Comparison of ENCODE assay signal across 8 cellular contexts in genomic region chr3:31533169-31533870, GRCh38. TPM values are rescaled to one million over a fixed set of nuclear protein-coding genes. Genes with fewer than 3 reads are reported as not detected.
DNase-seq lines count a peak whose midpoint lies in the region; ATAC-seq lines count a peak whose summit lies in the region.

No MANE protein-coding gene starts in this region.

- H3K9ac ChIP-seq in duodenal mucosa (ENCODE audit: low read depth in 1 of 2, low read length in 2 of 2): peak overlapping the region; percentile 67 to 75

- CTCF ChIA-PET in CD8-positive, alpha-beta memory T cell (lab: Charles Lee): interaction anchor here (0.9 to 3.8 kb wide), 16 partner anchors 11 to 1152 kb away, joined by 3 to 46 read pairs (median 4); partner anchors contain the start of gene CNOT10

- POLR2A ChIA-PET in CD8-positive, alpha-beta memory T cell (lab: Charles Lee): interaction anchor here (1.1 to 3.1 kb wide), 6 partner anchors 11 to 926 kb away, joined by 4 to 32 read pairs (median 12); no protein-coding TSS in a partner anchor

- peak overlapping the region; percentile 83 for H3K27ac ChIP-seq in CD8-positive, alpha-beta memory T cell (ENCODE audit: low read depth, low read length)
- H3K27ac ChIP-seq in duodenal mucosa (ENCODE audit: low read depth, low read length): peak overlapping the region; percentile 100

- H3K4me1 Mint-ChIP-seq in CD8-positive, alpha-beta memory T cell: peaks cover 40 to 50% (median 47%) of the 10 kb centered on the region in 3 donors
- H3K4me1 Mint-ChIP-seq in memory B cell: peaks cover 22% of the 10 kb centered on the region

- peak overlapping the region; percentile 76 for H3K4me3 ChIP-seq in CD8-positive, alpha-beta memory T cell (ENCODE audit: low read length)
- peak overlapping the region; percentile 93 for H3K4me3 ChIP-seq in Jurkat, Clone E6-1 (ENCODE audit: low read length)
- peak overlapping the region; percentile 80 to 90 for H3K4me3 ChIP-seq in duodenal mucosa (ENCODE audit: low read depth in 1 of 2, low read length in 2 of 2)

- H3K4me1 ChIP-seq in CD8-positive, alpha-beta memory T cell (ENCODE audit: insufficient read depth, low read length): peaks cover 24% of the 10 kb centered on the region
- H3K4me1 ChIP-seq in duodenal mucosa (ENCODE audit: control insufficient read depth in 1 of 2, insufficient read depth in 2 of 2, low read length in 2 of 2): peaks cover 21 to 43% of the 10 kb centered on the region in 2 donors

- no peaks in the 10 kb centered on the region for H3K36me3 ChIP-seq in CD8-positive, alpha-beta memory T cell (ENCODE audit: insufficient read depth, low read length)
- no peaks in the 10 kb centered on the region for H3K36me3 ChIP-seq in duodenal mucosa (ENCODE audit: control insufficient read depth in 1 of 2, insufficient read depth in 2 of 2, low read length in 2 of 2)

- peak; percentile 47 to 79 (median 61) for DNase-seq in CD8-positive, alpha-beta memory T cell
- DNase-seq in Jurkat, Clone E6-1 (ENCODE audit: low read depth, low spot score): no peak
- peak; percentile 51 for DNase-seq in activated CD4-positive, alpha-beta T cell treated with anti-CD3 and anti-CD28 coated beads, Interleukin-2, amount 50 U/mL, for 1 hour
- DNase-seq in memory B cell (ENCODE audit: low spot score in 2 of 2): peak; percentile 51 to 65
- DNase-seq in stimulated activated CD8-positive, alpha-beta memory T cell treated with anti-CD3 and anti-CD28 coated beads, Interleukin-15, amount 100 ng/mL, for 1 hour (ENCODE audit: low read depth): peak; percentile 20
- no peak for DNase-seq in cerebellar nuclear complex (lab: John Stamatoyannopoulos, UW)

- H3K36me3 Mint-ChIP-seq in CD8-positive, alpha-beta memory T cell: peaks cover 0 to 25% (median 0%) of the 10 kb centered on the region in 3 donors
- H3K36me3 Mint-ChIP-seq in memory B cell: no peaks in the 10 kb centered on the region

- H3K27me3 Mint-ChIP-seq in CD8-positive, alpha-beta memory T cell: peaks cover 0 to 4% of the 10 kb centered on the region in 2 donors
- no peaks in the 10 kb centered on the region for H3K27me3 Mint-ChIP-seq in memory B cell

- ATAC-seq in GM21423 (IDR thresholded peaks at IDR 0.05; ENCODE audit: unreplicated experiment) (peak; percentile 1), memory B cell (ENCODE audit: low read depth) (peak; percentile 7)

- H3K27ac Mint-ChIP-seq in CD8-positive, alpha-beta memory T cell: peak overlapping the region; percentile 95 to 98 (median 96)
- peak overlapping the region; percentile 97 for H3K27ac Mint-ChIP-seq in memory B cell

- no peaks in the 10 kb centered on the region for H3K9me3 Mint-ChIP-seq in CD8-positive, alpha-beta memory T cell
- no peaks in the 10 kb centered on the region for H3K9me3 Mint-ChIP-seq in memory B cell

- no peaks in the 10 kb centered on the region for H3K27me3 ChIP-seq in CD8-positive, alpha-beta memory T cell (ENCODE audit: insufficient read depth, low read length, poor library complexity, severe bottlenecking)
- no peaks in the 10 kb centered on the region for H3K27me3 ChIP-seq in duodenal mucosa (ENCODE audit: control insufficient read depth in 1 of 2, insufficient read depth in 2 of 2, low read length in 2 of 2)

- H3K9me3 ChIP-seq in CD8-positive, alpha-beta memory T cell (ENCODE audit: low read length): no peaks in the 10 kb centered on the region
- no peaks in the 10 kb centered on the region for H3K9me3 ChIP-seq in duodenal mucosa (ENCODE audit: control insufficient read depth in 1 of 2, low read length in 2 of 2)

- H3K4me3 Mint-ChIP-seq in CD8-positive, alpha-beta memory T cell: peak overlapping the region in 6 of 7 donors; percentile 93 to 100 (median 98)
- H3K4me3 Mint-ChIP-seq in memory B cell: peak overlapping the region; percentile 93

RNA-seq across cellular contexts. Expression of gene STT3B, which starts 0.6 kb away (rescaled TPM):
- 100 to 1,000 TPM; 107 to 116 TPM for total RNA-seq in CD8-positive, alpha-beta memory T cell
- polyA plus RNA-seq in CD8-positive, alpha-beta memory T cell: 137 TPM
- polyA plus RNA-seq in Jurkat, Clone E6-1 (2012; ENCODE audit: insufficient read depth, insufficient read length): 304 TPM

Comparison
In these comparisons a context has a peak if more than half of its experiments do, and no peak if none do; other contexts are left out.
1. DNase-seq: peak in CD8-positive, alpha-beta memory T cell (5 of 5), activated CD4-positive, alpha-beta T cell treated with anti-CD3 and anti-CD28 coated beads, Interleukin-2, amount 50 U/mL, for 1 hour (single experiment), memory B cell (2 of 2) and stimulated activated CD8-positive, alpha-beta memory T cell treated with anti-CD3 and anti-CD28 coated beads, Interleukin-15, amount 100 ng/mL, for 1 hour (single experiment); none in Jurkat, Clone E6-1 (single experiment) and cerebellar nuclear complex (0 of 2).
2. Peak in every context shown above with its lines, with median percentiles within 50 percentile points of each other: H3K4me3 ChIP-seq.